In the genomic region with DNA sequence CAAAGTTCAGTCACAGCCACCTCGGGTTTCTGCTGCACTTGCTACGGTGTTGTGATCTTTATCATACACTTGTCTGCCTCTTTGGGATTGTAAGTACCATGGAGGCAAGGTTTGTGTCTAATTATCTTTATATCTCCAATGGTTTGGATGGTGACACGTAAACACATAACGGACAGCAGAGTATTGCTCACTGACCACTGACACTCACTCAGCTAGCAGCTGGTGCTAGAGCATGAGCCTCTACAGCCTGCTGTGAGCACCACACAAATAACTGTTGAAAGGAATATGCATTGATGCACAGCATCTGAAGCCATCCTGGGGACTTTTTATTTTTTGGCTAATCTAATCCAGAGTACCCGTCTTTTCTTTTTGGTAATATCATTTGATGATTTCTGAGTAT, we compare ENCODE assay signal across 16 cellular contexts.
"Had no signal": no experiment of that assay in that cellular context is flagged by ENCODE, and none has a peak within 500 bp of the region (broad histone marks: within the 10 kb centered on the region; RNA-seq: fewer than 3 reads in every experiment).

No MANE protein-coding gene starts in this region.

- ATAC-seq: activated CD8-positive, alpha-beta T cell treated with anti-CD3 and anti-CD28 coated beads, Interleukin-2, amount 10 ng/mL, durations not matched to agents 7 days and 5 days; activated T-cell treated with anti-CD3 and anti-CD28 coated beads, Interleukin-2, amount 50 U/mL, for 4 hours; left lobe of liver; right cardiac atrium had no signal

- DNase-seq: activated CD4-positive, alpha-beta T cell treated with anti-CD3 and anti-CD28 coated beads, Interleukin-2, amount 10 ng/mL, durations not matched to agents 7 days and 5 days; activated CD8-positive, alpha-beta T cell treated with anti-CD3 and anti-CD28 coated beads, Interleukin-2, amount 10 ng/mL, durations not matched to agents 7 days and 5 days; activated effector memory CD4-positive, alpha-beta T cell treated with anti-CD3 and anti-CD28 coated beads, Interleukin-2, amount 50 U/mL, for 16 hours; activated naive CD4-positive, alpha-beta T cell treated with anti-CD3 and anti-CD28 coated beads, Interleukin-2, amount 50 U/mL, for 16 hours; activated T-cell treated with anti-CD3 and anti-CD28 coated beads, Interleukin-2, amount 50 U/mL, for 4 hours; effector CD8-positive, alpha-beta T cell; hippocampal formation; naive B cell; right cardiac atrium; T1000 had no signal

- H3K27me3 ChIP-seq: cardiac muscle cell, esophagus muscularis mucosa, tibial nerve had no signal

- H3K36me3 ChIP-seq: cardiac muscle cell, prostate gland had no signal

- H3K4me1 ChIP-seq: prostate gland had no signal

- H3K27ac ChIP-seq: cardiac muscle cell, prostate gland, skin epidermis, tibial nerve had no signal

- H3K4me3 ChIP-seq: cardiac muscle cell, esophagus muscularis mucosa, prostate gland, skin epidermis, tibial nerve had no signal

- H3K9me3 ChIP-seq: esophagus muscularis mucosa, prostate gland, tibial nerve had no signal
